Comparison of ENCODE assay signal across 8 cellular contexts in genomic region chr16:27235055-27235937, GRCh38. TPM values are rescaled to one million over a fixed set of nuclear protein-coding genes. Genes with fewer than 3 reads are reported as not detected.
A peak's percentile ranks its signal among the peaks of the same experiment; 100 is the strongest.
DNase-seq lines count a peak whose midpoint lies in the region; ATAC-seq, FAIRE-seq and TF ChIP-seq lines count a peak whose summit lies in the region.

No MANE protein-coding gene starts in this region.

- H3K27ac ChIP-seq in A549: peak overlapping the region; percentile 3 to 61; a peak in 3 of 6 replicates
- peak overlapping the region; percentile 51 to 83 for H3K27ac ChIP-seq in coronary artery
- H3K27ac ChIP-seq in liver (ENCODE audit: low read depth in 1 of 2, low read length in 2 of 2): peak overlapping the region; percentile 44 to 78

- TF ChIP-seq CTCF in A549 (IDR thresholded peaks at IDR 0.05) (peak; percentile 87), GM20000 (IDR thresholded peaks at IDR 0.05; ENCODE audit: extremely low read depth, missing control alignments) (peak; percentile 66), coronary artery (IDR thresholded peaks at IDR 0.05) (peak; percentile 78), liver (IDR thresholded peaks at IDR 0.05; ENCODE audit: low read depth, low read length, missing input control) (peak; percentile 90)

- no peaks in the 10 kb centered on the region for H3K27me3 ChIP-seq in liver (ENCODE audit: control insufficient read depth in 4 of 4, insufficient read depth in 4 of 4, low read length in 3 of 4)

- peak; percentile 85 to 88 for TF ChIP-seq RAD21 in A549 (conservative IDR thresholded peaks at IDR 0.05 in 1 of 2, IDR thresholded peaks at IDR 0.05 in 1 of 2)
- peak; percentile 95 to 96 for TF ChIP-seq RAD21 in liver (IDR thresholded peaks at IDR 0.05)

- FAIRE-seq in A549 (lab: Jason Lieb, UNC): no peak

- DNase-seq in A549 (ENCODE audit: low read depth in 1 of 2, low spot score in 1 of 2) (peak; percentile 40 to 68), GM20000 (ENCODE audit: low spot score) (peak; percentile 66), NCI-H526 treated with DMSO at 0.1 percent for 48 hours (lab: John Stamatoyannopoulos, UW) (peak; percentile 17), coronary artery (ENCODE audit: low spot score) (peak; percentile 91)
- DNase-seq in activated CD4-positive, alpha-beta T cell treated with anti-CD3 and anti-CD28 coated beads, Interleukin-2, amount 50 U/mL, for 24 hours (ENCODE audit: low read depth in 1 of 2, low spot score in 1 of 2): peak; percentile 43 to 70
- peak; percentile 54 to 79 for DNase-seq in stimulated activated CD4-positive, alpha-beta T cell treated with anti-CD3 and anti-CD28 coated beads, Interleukin-4, amount 100 ng/mL, for 4 hours

- WGBS in A549 (ENCODE audit: missing lambda C conversion rate): 63% methylated on average over 23 of the region's 23 CpGs
- WGBS in liver: 52% methylated on average over 23 of the region's 23 CpGs

- TF ChIP-seq POLR2A in A549 (IDR thresholded peaks at IDR 0.05; ENCODE audit: low read length): no peak

- peak; percentile 82 to 91; a peak in 5 of 6 replicates for ATAC-seq in A549
- no peak for ATAC-seq in HG03520 (IDR thresholded peaks at IDR 0.05; ENCODE audit: unreplicated experiment)

- peaks cover 11% of the 10 kb centered on the region for H3K4me1 ChIP-seq in A549
- H3K4me1 ChIP-seq in liver (ENCODE audit: control insufficient read depth in 4 of 4, insufficient read depth in 4 of 4, low read length in 3 of 4): peaks cover 0 to 6% (median 4%) of the 10 kb centered on the region in 4 donors

- H3K9ac ChIP-seq in liver (ENCODE audit: low read depth in 1 of 2, low read length in 2 of 2): peak overlapping the region in 1 of 2 donors; percentile 24

- CTCF ChIA-PET in A549 (lab: Yijun Ruan, JAX): interaction anchor here (0.7 to 16.7 kb wide), 70 partner anchors 10 to 293 kb away, joined by 3 to 291 read pairs (median 8); partner anchors contain the start of gene KDM8

- H3K4me3 ChIP-seq in A549 (no peak overlapping the region), coronary artery (peak overlapping the region; percentile 47), liver (ENCODE audit: low read depth in 1 of 3, low read length in 3 of 3) (no peak overlapping the region)

- POLR2A ChIA-PET in A549 (lab: Yijun Ruan, JAX): interaction anchor here (2.4 kb wide), 1 partner anchor 31 kb away, joined by 12 read pairs; the partner anchor contains the start of gene KDM8

- TF ChIP-seq EP300 in A549 (IDR thresholded peaks at IDR 0.05): no peak

- H3K9me3 ChIP-seq in A549: no peaks in the 10 kb centered on the region
- no peaks in the 10 kb centered on the region for H3K9me3 ChIP-seq in liver (ENCODE audit: control insufficient read depth in 4 of 4, low read length in 3 of 4)

- H3K4me2 ChIP-seq in A549: peak overlapping the region; percentile 51

- peaks cover 0 to 10% (median 4%) of the 10 kb centered on the region in 4 donors for H3K36me3 ChIP-seq in liver (ENCODE audit: control insufficient read depth in 4 of 4, insufficient read depth in 3 of 4, low read depth in 1 of 4, low read length in 3 of 4)

TF ChIP-seq in A549, 52 proteins besides CTCF, POLR2A, EP300 and RAD21:
- TF ChIP-seq JUNB (IDR thresholded peaks at IDR 0.05): no peak
- no peak for TF ChIP-seq BHLHE40 (IDR thresholded peaks at IDR 0.05; ENCODE audit: low read depth, low read length)
- TF ChIP-seq MAX (IDR thresholded peaks at IDR 0.05): peak; percentile 21; the same call in 1 of the 2 replicates
- TF ChIP-seq SMC3 (IDR thresholded peaks at IDR 0.05): peak; percentile 95
- TF ChIP-seq EHMT2 (IDR thresholded peaks at IDR 0.05; ENCODE audit: low read depth): no peak
- TF ChIP-seq FOXS1 (CRISPR knock-in tag; IDR thresholded peaks at IDR 0.05): no peak
- TF ChIP-seq HOXA7 (CRISPR knock-in tag; IDR thresholded peaks at IDR 0.05): no peak

TF ChIP-seq in liver, 16 proteins besides CTCF, POLR2A, EP300 and RAD21:
- no peak for TF ChIP-seq YY1 (IDR thresholded peaks at IDR 0.05)
- no peak for TF ChIP-seq GABPA (IDR thresholded peaks at IDR 0.05 in 1 of 2, conservative IDR thresholded peaks at IDR 0.05 in 1 of 2)
- TF ChIP-seq ZBTB33 (IDR thresholded peaks at IDR 0.05): no peak
- peak; percentile 6 to 17 for TF ChIP-seq RXRA (IDR thresholded peaks at IDR 0.05)
- TF ChIP-seq SP1 (IDR thresholded peaks at IDR 0.05): peak; percentile 4
- TF ChIP-seq FOXA2 (IDR thresholded peaks at IDR 0.05): no peak
- TF ChIP-seq NR2F2 (IDR thresholded peaks at IDR 0.05): no peak

RNA-seq across cellular contexts. Expression of gene KDM8, which starts 32.0 kb away (rescaled TPM):
- polyA plus RNA-seq in A549 (2011; rRNA removed) (1.6 and 2.0 TPM in 2 replicates), A549 (2017; fragmentation: RNase III; extraction: RNeasy Plus Mini Kit Qiagen cat#74134 plus additional on column Dnase treatment) (2.3 to 3.0 TPM (median 2.4 TPM) in 3 replicates), liver (10 to 100 TPM; 96.7 to 98.7 TPM)
- 2.5 and 2.6 TPM in 2 replicates for polyA plus RNA-seq in A549 (2012; cell fraction: cytosol; rRNA removed)
- polyA plus RNA-seq in A549 (2012; cell fraction: nucleus; rRNA removed): 4.7 and 6.6 TPM in 2 replicates
- polyA minus RNA-seq in A549 (2011; rRNA and poly(A)+ RNA removed): 3.0 and 4.9 TPM in 2 replicates
- 100 to 1,000 TPM in 1 of 2 donors, 1 to 10 TPM in 1; 4.6 to 198 TPM for total RNA-seq in liver

RNA-seq across cellular contexts. Expression of gene NSMCE1, which starts 33.3 kb away (rescaled TPM):
- polyA plus RNA-seq in A549 (2011; rRNA removed) (32.0 and 33.3 TPM in 2 replicates), A549 (2017; fragmentation: RNase III; extraction: RNeasy Plus Mini Kit Qiagen cat#74134 plus additional on column Dnase treatment) (59.9 to 72.6 TPM (median 60.6 TPM) in 3 replicates), liver (10 to 100 TPM; 26.9 to 39.0 TPM)
- 28.8 and 36.5 TPM in 2 replicates for polyA plus RNA-seq in A549 (2012; cell fraction: cytosol; rRNA removed)
- polyA plus RNA-seq in A549 (2012; cell fraction: nucleus; rRNA removed): 18.9 and 25.4 TPM in 2 replicates
- polyA minus RNA-seq in A549 (2011; rRNA and poly(A)+ RNA removed): 40.0 and 43.9 TPM in 2 replicates
- total RNA-seq in liver: 10 to 100 TPM; 16.5 to 16.6 TPM

Comparison
In these comparisons a context has a peak if more than half of its experiments do, and no peak if none do; other contexts are left out.
1. DNase-seq: peak in every context shown above with its lines; median percentile 91 in coronary artery; 66 in stimulated activated CD4-positive, alpha-beta T cell treated with anti-CD3 and anti-CD28 coated beads, Interleukin-4, amount 100 ng/mL, for 4 hours; 66 in GM20000; 56 in activated CD4-positive, alpha-beta T cell treated with anti-CD3 and anti-CD28 coated beads, Interleukin-2, amount 50 U/mL, for 24 hours; 54 in A549; 17 in NCI-H526 treated with DMSO at 0.1 percent for 48 hours.
2. RNA of gene KDM8, which starts 32.0 kb away (polyA plus RNA-seq): 96.7 to 98.7 TPM in liver; 1.6 to 6.6 TPM in A549; every median in the first group is over 10 times any median in the second.
3. Peak in every context shown above with its lines, with median percentiles within 50 percentile points of each other: H3K27ac ChIP-seq and CTCF ChIP-seq.